Comparison of ENCODE assay signal across 8 cellular contexts in the genomic region with DNA sequence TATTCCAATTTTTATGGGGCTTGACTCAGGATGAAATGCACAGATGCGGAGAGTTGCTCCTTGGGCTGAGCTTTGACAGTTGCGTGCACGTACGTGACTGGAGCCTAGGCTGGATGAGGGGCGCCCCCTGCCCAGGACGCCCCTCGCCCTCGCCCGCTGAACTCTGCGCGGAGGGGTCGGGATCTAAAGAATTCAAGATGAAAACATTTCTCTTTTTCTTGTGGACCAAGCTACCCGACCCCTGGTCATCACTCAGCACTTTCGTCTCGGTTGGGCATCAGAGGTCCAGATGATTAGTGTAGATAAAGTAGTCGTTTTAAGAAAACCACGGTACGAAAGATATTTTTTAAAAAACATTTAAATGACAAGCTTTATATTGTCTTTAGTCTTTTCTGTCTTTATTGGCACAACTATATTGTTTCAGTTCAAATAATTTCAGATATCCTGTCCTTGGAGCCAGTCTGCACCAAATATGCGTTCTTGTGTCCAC. TPM values are rescaled to one million over a fixed set of nuclear protein-coding genes. Genes with fewer than 3 reads are reported as not detected.
DNase-seq lines count a peak whose midpoint lies in the region; ATAC-seq and TF ChIP-seq lines count a peak whose summit lies in the region.

No MANE protein-coding gene starts in this region.

- no peaks in the 10 kb centered on the region for H3K27me3 ChIP-seq in Panc1 (ENCODE audit: control insufficient read depth, insufficient read depth, low read length)

- TF ChIP-seq CTCF in Panc1 (IDR thresholded peaks at IDR 0.05) (no peak), epithelial cell of proximal tubule (conservative IDR thresholded peaks at IDR 0.05; ENCODE audit: low read depth, low read length) (no peak), osteocyte (IDR thresholded peaks at IDR 0.05) (no peak)

- ATAC-seq in stimulated activated naive CD8-positive, alpha-beta T cell treated with anti-CD3 and anti-CD28 coated beads, Interleukin-15, Interleukin-2, amounts not matched to agents 100 U/mL and 50 U/mL, for 24 hours = no peak
- ATAC-seq in Panc1 (no peak), HG02798 (IDR thresholded peaks at IDR 0.05; ENCODE audit: poor library complexity, unreplicated experiment) (no peak)

- H3K36me3 ChIP-seq in Panc1 (ENCODE audit: control insufficient read depth, insufficient read depth, low read length) = peaks cover 5% of the 10 kb centered on the region; the same call in 1 of the 2 replicates

- H3K4me3 ChIP-seq in Panc1 (ENCODE audit: low read depth in 2 of 2, low read length in 2 of 2) (peak overlapping the region; percentile 74 to 80), epithelial cell of proximal tubule (ENCODE audit: low read depth, low read length) (peak overlapping the region; percentile 85)

- H3K4me1 ChIP-seq in Panc1 (ENCODE audit: control insufficient read depth, insufficient read depth, low read length) = no peaks in the 10 kb centered on the region

- H3K36me3 Mint-ChIP-seq in stimulated activated naive CD8-positive, alpha-beta T cell treated with anti-CD3 and anti-CD28 coated beads, Interleukin-15, Interleukin-2, amounts not matched to agents 100 ng/mL and 50 ng/mL, for 24 hours (ENCODE audit: low read depth) = peaks cover 3% of the 10 kb centered on the region
- no peaks in the 10 kb centered on the region for H3K36me3 Mint-ChIP-seq in osteocyte (ENCODE audit: unreplicated experiment)

- POLR2A ChIA-PET in Panc1 (lab: Charles Lee) = interaction anchor here (0.6 kb wide), 1 partner anchor 11 kb away, joined by 7 read pairs; no protein-coding TSS in a partner anchor

- no peaks in the 10 kb centered on the region for H3K9me3 ChIP-seq in Panc1 (ENCODE audit: control insufficient read depth, insufficient read depth, low read depth, low read length)

- CTCF ChIA-PET in Panc1 (lab: Charles Lee) = no interaction called here

- H3K9me3 Mint-ChIP-seq in stimulated activated naive CD8-positive, alpha-beta T cell treated with anti-CD3 and anti-CD28 coated beads, Interleukin-15, Interleukin-2, amounts not matched to agents 100 ng/mL and 50 ng/mL, for 24 hours = no peaks in the 10 kb centered on the region
- no peaks in the 10 kb centered on the region for H3K9me3 Mint-ChIP-seq in osteocyte (ENCODE audit: unreplicated experiment)

- peak overlapping the region; percentile 89 for H3K27ac Mint-ChIP-seq in stimulated activated naive CD8-positive, alpha-beta T cell treated with anti-CD3 and anti-CD28 coated beads, Interleukin-15, Interleukin-2, amounts not matched to agents 100 ng/mL and 50 ng/mL, for 24 hours
- peak overlapping the region; percentile 76 for H3K27ac Mint-ChIP-seq in osteocyte (ENCODE audit: unreplicated experiment)

- in situ Hi-C loops in Panc1 (cut with HindIII; ENCODE audit: low pct_unique_long_range_greater_than_20kb, low sequenced_read_pairs) = no loop called here

- peaks cover 31% of the 10 kb centered on the region for H3K4me1 Mint-ChIP-seq in stimulated activated naive CD8-positive, alpha-beta T cell treated with anti-CD3 and anti-CD28 coated beads, Interleukin-15, Interleukin-2, amounts not matched to agents 100 ng/mL and 50 ng/mL, for 24 hours (ENCODE audit: low read depth)
- peaks cover 18% of the 10 kb centered on the region for H3K4me1 Mint-ChIP-seq in osteocyte (ENCODE audit: unreplicated experiment)

- peaks cover 4% of the 10 kb centered on the region for H3K27me3 Mint-ChIP-seq in stimulated activated naive CD8-positive, alpha-beta T cell treated with anti-CD3 and anti-CD28 coated beads, Interleukin-15, Interleukin-2, amounts not matched to agents 100 ng/mL and 50 ng/mL, for 24 hours
- H3K27me3 Mint-ChIP-seq in osteocyte (ENCODE audit: unreplicated experiment) = peaks cover 6% of the 10 kb centered on the region

- no TSS peak for BruUV-seq in Panc1 (replicated peaks; lab: Mats Ljungman, UMichigan)

- no peak for DNase-seq in stimulated activated naive CD8-positive, alpha-beta T cell treated with anti-CD3 and anti-CD28 coated beads, Interleukin-15, Interleukin-2, amounts not matched to agents 100 U/mL and 50 U/mL, for 24 hours
- no peak for DNase-seq in Panc1 (ENCODE audit: low read depth, low spot score)
- no peak for DNase-seq in epithelial cell of proximal tubule (ENCODE audit: low read depth)
- no peak for DNase-seq in osteocyte (ENCODE audit: extremely low spot score, unreplicated experiment)
- DNase-seq in epidermal melanocyte (ENCODE audit: insufficient read length, low spot score) = no peak
- DNase-seq in SIG-M5 (lab: John Stamatoyannopoulos, UW) = no peak

- intact Hi-C loops in Panc1 (cut with micrococcal nuclease; ENCODE audit: unreplicated experiment) = no loop called here

- H3K27ac ChIP-seq in Panc1 (ENCODE audit: low read length) = peak overlapping the region; percentile 35

- H3K4me3 Mint-ChIP-seq in stimulated activated naive CD8-positive, alpha-beta T cell treated with anti-CD3 and anti-CD28 coated beads, Interleukin-15, Interleukin-2, amounts not matched to agents 100 ng/mL and 50 ng/mL, for 24 hours = peak overlapping the region; percentile 91
- peak overlapping the region; percentile 88 for H3K4me3 Mint-ChIP-seq in osteocyte (ENCODE audit: unreplicated experiment)

RNA-seq across cellular contexts. Expression of gene DTD1, which starts 0.7 kb away (rescaled TPM):
- total RNA-seq in Panc1 (2021; ENCODE audit: unreplicated experiment) = 23.6 TPM
- 16.4 TPM for polyA plus RNA-seq in Panc1 (2012; ENCODE audit: insufficient read length)
- 79.4 and 90.3 TPM in 2 replicates for total RNA-seq in epithelial cell of proximal tubule
- 21.5 and 26.2 TPM in 2 replicates for total RNA-seq in osteocyte

RNA-seq across cellular contexts. Expression of gene SMIM26, which starts 21.4 kb away (rescaled TPM):
- total RNA-seq in Panc1 (2021; ENCODE audit: unreplicated experiment) (54.6 TPM), epithelial cell of proximal tubule (83.8 and 142 TPM in 2 replicates), osteocyte (55.7 and 56.1 TPM in 2 replicates)
- 91.3 TPM for polyA plus RNA-seq in Panc1 (2012; ENCODE audit: insufficient read length)
